In the genomic region with DNA sequence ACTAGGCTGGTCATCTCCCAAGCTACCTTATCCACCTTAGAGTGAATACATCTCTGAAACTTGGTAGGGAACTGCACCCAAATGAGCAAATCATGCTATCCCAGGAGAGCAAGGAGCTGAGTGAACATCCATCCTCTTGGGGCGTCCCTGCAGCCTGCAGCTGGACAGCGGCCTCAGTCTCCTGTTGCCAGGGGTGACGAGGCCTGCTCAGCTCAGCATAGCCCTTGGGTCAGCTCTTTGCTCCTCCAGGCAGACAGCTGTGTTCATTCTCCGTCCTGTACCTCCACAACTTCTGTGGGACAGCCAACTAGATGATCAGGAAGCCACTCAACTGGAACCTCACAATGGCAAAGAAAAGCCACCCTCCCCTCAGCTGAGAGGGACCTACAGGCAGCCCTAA, we compare ENCODE assay signal across 25 cellular contexts.
"Had no signal": no experiment of that assay in that cellular context is flagged by ENCODE, and none has a peak within 500 bp of the region (broad histone marks: within the 10 kb centered on the region; RNA-seq: fewer than 3 reads in every experiment).

No MANE protein-coding gene starts in this region.

- H3K27ac Mint-ChIP-seq: activated CD4-positive, alpha-beta T cell treated with anti-CD3 and anti-CD28 coated beads for 36 hours; activated CD8-positive, alpha-beta memory T cell treated with anti-CD3 and anti-CD28 coated beads, Interleukin-2, amount 10 ng/mL, durations not matched to agents 7 days and 5 days; activated naive CD8-positive, alpha-beta T cell treated with anti-CD3 and anti-CD28 coated beads for 36 hours; activated T-cell treated with anti-CD3 and anti-CD28 coated beads, Interleukin-2, amount 50 U/mL, for 72 hours; dendritic cell treated with granulocyte-macrophage colony-stimulating factor and Interleukin-4, amounts not matched to agents 40 ng/mL and 50 ng/mL, for 4 days; endodermal cell; naive B cell; stimulated activated naive B cell treated with anti-CD40 and anti-IgM and Interleukin-4, amounts not matched to agents 10 μg/mL and 1 μg/mL and 100 μg/mL, for 72 hours had no signal

- H3K36me3 Mint-ChIP-seq: activated naive CD8-positive, alpha-beta T cell treated with anti-CD3 and anti-CD28 coated beads for 36 hours had no signal

- DNase-seq: activated CD4-positive, alpha-beta T cell treated with anti-CD3 and anti-CD28 coated beads for 36 hours; activated CD4-positive, CD25-positive, alpha-beta regulatory T cell; activated CD8-positive, alpha-beta memory T cell treated with anti-CD3 and anti-CD28 coated beads, Interleukin-2, amount 10 ng/mL, durations not matched to agents 7 days and 5 days; activated CD8-positive, alpha-beta T cell treated with anti-CD3 and anti-CD28 coated beads, Interleukin-2, amount 10 ng/mL, durations not matched to agents 7 days and 5 days; activated naive CD4-positive, alpha-beta T cell; activated naive CD8-positive, alpha-beta T cell treated with anti-CD3 and anti-CD28 coated beads for 36 hours; activated T-cell treated with anti-CD3 and anti-CD28 coated beads, Interleukin-2, amount 50 U/mL, for 72 hours; brain microvascular endothelial cell; central memory CD4-positive, alpha-beta T cell; endodermal cell; foreskin fibroblast; heart right ventricle; naive B cell; stimulated activated CD4-positive, alpha-beta T cell treated with anti-CD3 and anti-CD28 coated beads, Interleukin-1b, Interleukin-23, amount 100 ng/mL, for 48 hours; stimulated activated CD4-positive, alpha-beta T cell treated with anti-CD3 and anti-CD28 coated beads, Interleukin-4, amount 100 ng/mL, for 4 hours; stimulated activated CD8-positive, alpha-beta memory T cell treated with anti-CD3 and anti-CD28 coated beads, Interleukin-4, amount 100 ng/mL, for 48 hours; stimulated activated naive B cell treated with anti-CD40 and anti-IgM and Interleukin-4, amounts not matched to agents 10 μg/mL and 1 μg/mL and 100 μg/mL, for 72 hours; T-helper 1 cell had no signal

- H3K27ac ChIP-seq: brain microvascular endothelial cell, suprapubic skin, tibial artery had no signal

- H3K4me3 Mint-ChIP-seq: activated CD4-positive, alpha-beta T cell treated with anti-CD3 and anti-CD28 coated beads for 36 hours; activated CD8-positive, alpha-beta memory T cell treated with anti-CD3 and anti-CD28 coated beads, Interleukin-2, amount 10 ng/mL, durations not matched to agents 7 days and 5 days; activated CD8-positive, alpha-beta T cell treated with anti-CD3 and anti-CD28 coated beads, Interleukin-2, amount 10 ng/mL, durations not matched to agents 7 days and 5 days; activated naive CD8-positive, alpha-beta T cell treated with anti-CD3 and anti-CD28 coated beads for 36 hours; activated T-cell treated with anti-CD3 and anti-CD28 coated beads, Interleukin-2, amount 50 U/mL, for 72 hours; dendritic cell treated with granulocyte-macrophage colony-stimulating factor and Interleukin-4, amounts not matched to agents 40 ng/mL and 50 ng/mL, for 4 days; endodermal cell; naive B cell; neural crest cell; stimulated activated naive B cell treated with anti-CD40 and anti-IgM and Interleukin-4, amounts not matched to agents 10 μg/mL and 1 μg/mL and 100 μg/mL, for 72 hours had no signal

- H3K27me3 Mint-ChIP-seq: activated CD4-positive, alpha-beta T cell treated with anti-CD3 and anti-CD28 coated beads for 36 hours; activated CD8-positive, alpha-beta memory T cell treated with anti-CD3 and anti-CD28 coated beads, Interleukin-2, amount 10 ng/mL, durations not matched to agents 7 days and 5 days; activated naive CD8-positive, alpha-beta T cell treated with anti-CD3 and anti-CD28 coated beads for 36 hours; dendritic cell treated with granulocyte-macrophage colony-stimulating factor and Interleukin-4, amounts not matched to agents 40 ng/mL and 50 ng/mL, for 4 days; naive B cell; stimulated activated naive B cell treated with anti-CD40 and anti-IgM and Interleukin-4, amounts not matched to agents 10 μg/mL and 1 μg/mL and 100 μg/mL, for 72 hours had no signal

- H3K4me3 ChIP-seq: heart right ventricle, smooth muscle cell, suprapubic skin, tibial artery had no signal

- H3K9me3 ChIP-seq: heart right ventricle, suprapubic skin, tibial artery had no signal

- ATAC-seq: activated CD4-positive, alpha-beta T cell treated with anti-CD3 and anti-CD28 coated beads for 36 hours; activated CD8-positive, alpha-beta memory T cell treated with anti-CD3 and anti-CD28 coated beads, Interleukin-2, amount 10 ng/mL, durations not matched to agents 7 days and 5 days; activated CD8-positive, alpha-beta T cell treated with anti-CD3 and anti-CD28 coated beads, Interleukin-2, amount 10 ng/mL, durations not matched to agents 7 days and 5 days; activated T-cell treated with anti-CD3 and anti-CD28 coated beads, Interleukin-2, amount 50 U/mL, for 72 hours; esophagus mucosa; left lobe of liver; stimulated activated naive B cell treated with anti-CD40 and anti-IgM and Interleukin-4, amounts not matched to agents 10 μg/mL and 1 μg/mL and 100 μg/mL, for 72 hours had no signal

- H3K27me3 ChIP-seq: brain microvascular endothelial cell, heart right ventricle, suprapubic skin, tibial artery had no signal

- H3K9me3 Mint-ChIP-seq: activated naive CD8-positive, alpha-beta T cell treated with anti-CD3 and anti-CD28 coated beads for 36 hours; activated T-cell treated with anti-CD3 and anti-CD28 coated beads, Interleukin-2, amount 50 U/mL, for 72 hours; dendritic cell treated with granulocyte-macrophage colony-stimulating factor and Interleukin-4, amounts not matched to agents 40 ng/mL and 50 ng/mL, for 4 days; endodermal cell; neural crest cell; stimulated activated naive B cell treated with anti-CD40 and anti-IgM and Interleukin-4, amounts not matched to agents 10 μg/mL and 1 μg/mL and 100 μg/mL, for 72 hours had no signal
